ENCODE assay signal across 8 cellular contexts in the genomic region with DNA sequence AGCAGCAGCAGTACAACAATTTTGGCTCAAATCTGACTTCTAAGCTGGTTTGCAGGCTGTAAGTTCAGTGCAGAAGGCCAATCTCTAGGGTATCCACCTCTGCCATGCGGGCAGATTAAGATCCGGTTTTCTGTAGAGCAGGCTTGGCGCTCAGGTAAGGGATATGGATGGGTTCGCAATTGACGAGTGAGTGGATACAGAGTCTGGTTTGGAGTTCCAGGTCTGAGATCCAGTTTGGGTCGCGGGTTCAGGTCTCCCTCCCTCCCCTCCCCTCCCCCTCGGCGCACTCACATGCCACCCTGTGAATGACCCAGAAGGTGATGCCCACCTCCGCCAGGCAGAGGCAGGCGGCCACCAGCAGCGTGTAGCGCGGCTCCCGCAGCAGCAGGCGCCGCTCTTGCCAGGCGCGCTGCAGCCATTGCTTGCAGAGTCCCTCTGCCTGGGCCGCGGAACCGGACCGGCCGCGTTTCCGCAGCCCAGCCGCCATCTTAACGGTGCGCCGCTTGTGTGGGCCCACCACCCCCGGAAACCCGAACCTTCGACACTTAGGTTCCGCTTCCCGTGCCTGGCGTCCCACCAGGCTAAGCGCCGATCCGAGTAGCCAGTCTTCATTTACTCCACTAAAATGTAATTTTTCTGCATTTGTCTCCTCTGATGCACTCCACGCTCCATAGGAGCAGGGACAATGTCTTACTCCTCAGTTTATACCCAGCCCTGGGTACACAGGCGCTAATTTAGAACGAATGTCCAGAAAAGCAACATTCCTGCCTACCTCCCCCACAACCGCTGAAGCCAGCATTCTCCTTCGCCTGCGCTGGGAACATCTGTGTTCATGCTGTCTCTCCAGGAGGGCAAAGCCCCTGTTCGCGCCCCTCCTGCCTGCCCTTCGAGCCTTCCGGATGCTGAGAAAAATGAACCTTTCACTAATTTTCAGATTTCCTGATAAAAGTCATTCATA. TPM values are rescaled to one million over a fixed set of nuclear protein-coding genes. Genes with fewer than 3 reads are reported as not detected.
A peak's percentile ranks its signal among the peaks of the same experiment; 100 is the strongest.
DNase-seq lines count a peak whose midpoint lies in the region; ATAC-seq, FAIRE-seq and TF ChIP-seq lines count a peak whose summit lies in the region.

A gene (minus strand): TSS at position 509 of the 958 bp plus-strand sequence. CDS start 22 bp downstream, at position 487.

- CTCF ChIA-PET in CD8-positive, alpha-beta T cell (lab: Charles Lee), result interaction anchor here (1.0 to 12.7 kb wide), 5 partner anchors 9 to 34 kb away, joined by 3 to 103 read pairs (median 12); a partner anchor contains a TSS
- CTCF ChIA-PET in OCI-LY7 (lab: Charles Lee; ENCODE audit: unreplicated experiment), result interaction anchor here (1.4 kb wide), 1 partner anchor 89 kb away, joined by 3 read pairs; no protein-coding TSS in a partner anchor

- peak within 1 kb of the TSS; percentile 91 for H3K9ac ChIP-seq in mucosa of stomach (ENCODE audit: low read length)

- peak; percentile 50 for ATAC-seq in CD8-positive, alpha-beta T cell
- peak; percentile 42 for ATAC-seq in GM19455 (IDR thresholded peaks at IDR 0.05; ENCODE audit: unreplicated experiment)

- TF ChIP-seq POLR2A in erythroblast (IDR thresholded peaks at IDR 0.05; ENCODE audit: low read length), result peak; percentile 79

- peak within 1 kb of the TSS; percentile 99 for H3K4me2 ChIP-seq in OCI-LY7 (ENCODE audit: low read length)

- peaks cover 4% of the 10 kb centered on the region; the same call in 1 of the 2 replicates for H4K20me1 ChIP-seq in OCI-LY7 (ENCODE audit: insufficient read depth, low read length)

- POLR2A ChIA-PET in CD8-positive, alpha-beta T cell (lab: Charles Lee), result no interaction called here
- POLR2A ChIA-PET in OCI-LY7 (lab: Charles Lee), result interaction anchor here (1.0 kb wide), 1 partner anchor 51 kb away, joined by 3 read pairs; no protein-coding TSS in a partner anchor

- H3K9me3 ChIP-seq in CD8-positive, alpha-beta T cell (ENCODE audit: low read length), result no peaks in the 10 kb centered on the region
- no peaks in the 10 kb centered on the region for H3K9me3 ChIP-seq in OCI-LY7 (ENCODE audit: low read length)
- H3K9me3 ChIP-seq in mucosa of stomach (ENCODE audit: control insufficient read depth, low read length), result no peaks in the 10 kb centered on the region

- peak within 1 kb of the TSS; percentile 69 for H3K27ac ChIP-seq in CD8-positive, alpha-beta T cell (ENCODE audit: low read depth, low read length)
- peak within 1 kb of the TSS; percentile 83 for H3K27ac ChIP-seq in OCI-LY7 (ENCODE audit: low read depth, low read length, poor library complexity, severe bottlenecking)

- peaks cover 29% of the 10 kb centered on the region for H3K36me3 Mint-ChIP-seq in CD8-positive, alpha-beta T cell

- H3K9me2 ChIP-seq in OCI-LY7 (ENCODE audit: insufficient read depth, low read length), result no peaks in the 10 kb centered on the region

- DNase-seq in CD8-positive, alpha-beta T cell, result peak; percentile 72 to 90 (median 83)
- peak; percentile 79 for DNase-seq in HTR-8/SVneo (ENCODE audit: insufficient read length, low spot score)
- DNase-seq in OCI-LY7 (ENCODE audit: low spot score), result peak; percentile 92
- peak; percentile 89 for DNase-seq in activated T-cell treated with anti-CD3 and anti-CD28 coated beads, Interleukin-2, amount 50 U/mL, for 1 hour
- peak; percentile 94 to 96 for DNase-seq in erythroblast (lab: John Stamatoyannopoulos, UW)
- DNase-seq in stimulated activated CD8-positive, alpha-beta memory T cell treated with anti-CD3 and anti-CD28 coated beads, Interleukin-4, amount 100 ng/mL, for 4 hours (ENCODE audit: low read depth in 2 of 2, low spot score in 1 of 2), result peak; percentile 70 to 72

- H3K4me1 Mint-ChIP-seq in CD8-positive, alpha-beta T cell (ENCODE audit: low read depth), result peaks cover 14% of the 10 kb centered on the region

- H2AFZ ChIP-seq in OCI-LY7 (ENCODE audit: low read length), result peak within 1 kb of the TSS; percentile 98

- peaks cover 10% of the 10 kb centered on the region for H3K4me1 ChIP-seq in CD8-positive, alpha-beta T cell (ENCODE audit: insufficient read depth, low read length)
- peaks cover 8% of the 10 kb centered on the region for H3K4me1 ChIP-seq in OCI-LY7 (ENCODE audit: insufficient read depth, low read length, poor library complexity, severe bottlenecking)
- peaks cover 6% of the 10 kb centered on the region for H3K4me1 ChIP-seq in mucosa of stomach (ENCODE audit: control insufficient read depth, insufficient read depth, low read length)

- TF ChIP-seq CTCF in CD8-positive, alpha-beta T cell (IDR thresholded peaks at IDR 0.05), result no peak
- TF ChIP-seq CTCF in OCI-LY7 (conservative IDR thresholded peaks at IDR 0.05; ENCODE audit: low read length), result no peak

- peak within 1 kb of the TSS; percentile 98 for H3K4me3 ChIP-seq in CD8-positive, alpha-beta T cell (ENCODE audit: low read depth, low read length)
- H3K4me3 ChIP-seq in OCI-LY7 (ENCODE audit: low read depth, low read length, poor library complexity, severe bottlenecking) (peak within 1 kb of the TSS; percentile 81), mucosa of stomach (ENCODE audit: low read length) (peak within 1 kb of the TSS; percentile 98)

- H3K27ac Mint-ChIP-seq in CD8-positive, alpha-beta T cell, result peak within 1 kb of the TSS; percentile 90

- peak within 1 kb of the TSS; percentile 93 for H3K4me3 Mint-ChIP-seq in CD8-positive, alpha-beta T cell

- peaks cover 13% of the 10 kb centered on the region for H3K79me2 ChIP-seq in OCI-LY7 (ENCODE audit: insufficient read depth, low read depth, low read length)

- peak; percentile 76 for FAIRE-seq in HTR-8/SVneo (lab: Jason Lieb, UNC)

- H3K27me3 ChIP-seq in CD8-positive, alpha-beta T cell (ENCODE audit: insufficient read depth, low read length), result no peaks in the 10 kb centered on the region
- no peaks in the 10 kb centered on the region for H3K27me3 ChIP-seq in mucosa of stomach (ENCODE audit: control insufficient read depth, insufficient read depth, low read length)

- intact Hi-C loops in CD8-positive, alpha-beta T cell (cut with DNase I, micrococcal nuclease), result loop anchor here (1.0 to 10.0 kb wide), 14 partner anchors 51 to 1454 kb away; a partner anchor contains a TSS
- intact Hi-C loops in OCI-LY7 (cut with micrococcal nuclease; ENCODE audit: unreplicated experiment), result loop anchor here (1.0 to 5.0 kb wide), 4 partner anchors 51 to 114 kb away; a partner anchor contains a TSS

- H3K9me3 Mint-ChIP-seq in CD8-positive, alpha-beta T cell, result no peaks in the 10 kb centered on the region

- peaks cover 17% of the 10 kb centered on the region for H3K36me3 ChIP-seq in CD8-positive, alpha-beta T cell (ENCODE audit: insufficient read depth, low read length)
- H3K36me3 ChIP-seq in OCI-LY7 (ENCODE audit: insufficient read depth, low read length) (peaks cover 20% of the 10 kb centered on the region), mucosa of stomach (ENCODE audit: control insufficient read depth, insufficient read depth, low read length) (peaks cover 6% of the 10 kb centered on the region)

- TSS peak; percentile 83 for BruUV-seq in OCI-LY7 (replicated peaks; lab: Mats Ljungman, UMichigan)

- H3K27me3 Mint-ChIP-seq in CD8-positive, alpha-beta T cell (ENCODE audit: low read depth), result no peaks in the 10 kb centered on the region

RNA-seq across cellular contexts. Expression of the gene that starts here (rescaled TPM):
- total RNA-seq in CD8-positive, alpha-beta T cell, result 10 to 100 TPM; 15.7 to 16.4 TPM
- 35.3 and 45.3 TPM in 2 replicates for total RNA-seq in OCI-LY7 (2014; rRNA removed; shearing (Covaris generic))
- total RNA-seq in OCI-LY7 (2022), result 60.2 and 61.0 TPM in 2 replicates

Comparison
In these comparisons a context has a peak if more than half of its experiments do, and no peak if none do; other contexts are left out.
1. Peak in every context shown above with its lines: DNase-seq, ATAC-seq, H3K4me3 ChIP-seq and H3K27ac ChIP-seq.